8 cellular contexts compared by ENCODE assay signal in genomic region chr18:11654736-11655604, GRCh38. TPM values are rescaled to one million over a fixed set of nuclear protein-coding genes. Genes with fewer than 3 reads are reported as not detected.
DNase-seq lines count a peak whose midpoint lies in the region; ATAC-seq and TF ChIP-seq lines count a peak whose summit lies in the region.

No MANE protein-coding gene starts in this region.

- H3K27me3 ChIP-seq in cardiac muscle cell: peaks cover 23% of the 10 kb centered on the region
- H3K27me3 ChIP-seq in parathyroid adenoma (ENCODE audit: control insufficient read depth, insufficient read depth, low read length): no peaks in the 10 kb centered on the region

- peak; percentile 64 for DNase-seq in activated CD4-positive, CD25-positive, alpha-beta regulatory T cell treated with anti-CD3 and anti-CD28 coated beads, Interleukin-2, amount 50 U/mL, for 72 hours
- DNase-seq in activated CD4-positive, CD25-positive, alpha-beta regulatory T cell (lab: John Stamatoyannopoulos, UW): no peak
- DNase-seq in NCI-H748 treated with DMSO at 0.1 percent for 48 hours (lab: John Stamatoyannopoulos, UW): peak; percentile 40
- DNase-seq in activated effector memory CD4-positive, alpha-beta T cell treated with Interleukin-2 at 50 U/mL for 16 hours: peak; percentile 3
- peak; percentile 44 to 77 for DNase-seq in cardiac muscle cell (ENCODE audit: low read depth in 1 of 2, low spot score in 1 of 2)
- DNase-seq in NCI-H2081 treated with DMSO at 0.1 percent for 48 hours (lab: John Stamatoyannopoulos, UW): no peak

- H3K4me3 ChIP-seq in cardiac muscle cell (no peak overlapping the region), parathyroid adenoma (ENCODE audit: low read depth, low read length) (no peak overlapping the region)

- H2AFZ ChIP-seq in parathyroid adenoma: peak overlapping the region; percentile 13

- H3K36me3 ChIP-seq in cardiac muscle cell (no peaks in the 10 kb centered on the region), parathyroid adenoma (ENCODE audit: control insufficient read depth, insufficient read depth, low read length) (no peaks in the 10 kb centered on the region)

- ATAC-seq in GM21447 (IDR thresholded peaks at IDR 0.05; ENCODE audit: unreplicated experiment): no peak

- no peaks in the 10 kb centered on the region for H3K4me1 ChIP-seq in cardiac muscle cell (ENCODE audit: low read depth)
- H3K4me1 ChIP-seq in parathyroid adenoma: no peaks in the 10 kb centered on the region

- no peak overlapping the region for H3K9ac ChIP-seq in parathyroid adenoma

- H3K4me2 ChIP-seq in parathyroid adenoma (ENCODE audit: low read length): no peak overlapping the region

- H3K27ac ChIP-seq in cardiac muscle cell: no peak overlapping the region
- H3K27ac ChIP-seq in parathyroid adenoma: no peak overlapping the region

- no peaks in the 10 kb centered on the region for H3K79me2 ChIP-seq in parathyroid adenoma

- H3K9me3 ChIP-seq in cardiac muscle cell (ENCODE audit: low read depth) (no peaks in the 10 kb centered on the region), parathyroid adenoma (ENCODE audit: control insufficient read depth, low read length) (no peaks in the 10 kb centered on the region)

- TF ChIP-seq CTCF in cardiac muscle cell (IDR thresholded peaks at IDR 0.05; ENCODE audit: low read depth, low read length): peak; percentile 85
- TF ChIP-seq CTCF in parathyroid adenoma (IDR thresholded peaks at IDR 0.05): peak; percentile 86

RNA-seq across cellular contexts. Expression of gene GNAL, which starts 34.1 kb away (rescaled TPM):
- total RNA-seq in cardiac muscle cell: 10.4 and 13.3 TPM in 2 replicates
- 9.3 and 10.6 TPM in 2 replicates for polyA plus RNA-seq in cardiac muscle cell

RNA-seq across cellular contexts. Expression of gene SLC35G4, which starts 45.6 kb away (rescaled TPM):
- not detected in 2 replicates for total RNA-seq in cardiac muscle cell
- not detected in 2 replicates for polyA plus RNA-seq in cardiac muscle cell

Comparison
In these comparisons a context has a peak if more than half of its experiments do, and no peak if none do; other contexts are left out.
1. DNase-seq: peak in activated CD4-positive, CD25-positive, alpha-beta regulatory T cell treated with anti-CD3 and anti-CD28 coated beads, Interleukin-2, amount 50 U/mL, for 72 hours (single experiment), NCI-H748 treated with DMSO at 0.1 percent for 48 hours (single experiment), activated effector memory CD4-positive, alpha-beta T cell treated with Interleukin-2 at 50 U/mL for 16 hours (single experiment) and cardiac muscle cell (2 of 2); none in activated CD4-positive, CD25-positive, alpha-beta regulatory T cell (0 of 4) and NCI-H2081 treated with DMSO at 0.1 percent for 48 hours (single experiment).